18 cellular contexts compared by ENCODE assay signal in the genomic region with DNA sequence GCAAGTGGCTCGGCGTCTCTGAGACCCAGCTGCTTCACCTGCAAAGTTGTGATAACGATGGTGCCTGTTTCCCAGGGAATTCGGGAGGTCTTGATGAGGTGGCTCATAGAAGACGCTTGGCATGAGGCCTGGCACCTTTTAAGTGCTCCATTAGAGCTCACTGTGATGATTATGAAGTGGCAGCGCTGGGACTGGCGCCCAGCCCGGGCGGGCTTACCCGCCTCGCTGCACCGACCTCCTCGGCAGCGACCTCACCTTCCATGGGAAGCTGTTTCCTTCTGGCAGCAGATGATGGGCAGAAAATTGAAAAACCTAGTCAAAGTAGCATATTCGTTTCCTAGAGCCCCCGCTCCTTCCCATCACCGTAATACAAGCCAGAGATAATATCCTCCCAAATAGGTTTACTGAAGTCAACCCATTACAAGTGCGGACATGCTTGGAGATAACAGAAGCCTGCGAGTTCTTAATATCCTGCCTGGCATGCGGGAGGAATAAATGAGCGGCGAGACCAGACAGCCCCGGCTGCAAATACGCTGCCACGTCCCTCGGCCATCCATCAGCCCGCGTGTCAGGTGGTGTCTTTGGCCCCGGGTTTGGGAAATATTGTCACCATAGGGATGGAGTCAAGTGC. TPM values are rescaled to one million over a fixed set of nuclear protein-coding genes. Genes with fewer than 3 reads are reported as not detected.
A peak's percentile ranks its signal among the peaks of the same experiment; 100 is the strongest.
DNase-seq lines count a peak whose midpoint lies in the region; ATAC-seq and TF ChIP-seq lines count a peak whose summit lies in the region.
"Had no signal": no experiment of that assay in that cellular context is flagged by ENCODE, and none has a peak within 500 bp of the region (broad histone marks: within the 10 kb centered on the region; RNA-seq: fewer than 3 reads in every experiment).

No MANE protein-coding gene starts in this region.

- TF ChIP-seq CTCF in left ventricle myocardium inferior (IDR thresholded peaks at IDR 0.05; ENCODE audit: borderline replicate concordance) (no peak), hepatocyte (IDR thresholded peaks at IDR 0.05; ENCODE audit: poor library complexity) (no peak), upper lobe of right lung (IDR thresholded peaks at IDR 0.05) (no peak)

- no peaks in the 10 kb centered on the region for H3K79me2 ChIP-seq in hepatocyte

- H3K27me3 Mint-ChIP-seq in activated naive CD8-positive, alpha-beta T cell treated with anti-CD3 and anti-CD28 coated beads, Interleukin-2, amount 50 U/mL, for 24 hours: no peaks in the 10 kb centered on the region

- no peak overlapping the region for H3K27ac ChIP-seq in left ventricle myocardium inferior (replicated peaks)
- peak overlapping the region; percentile 54 for H3K27ac ChIP-seq in hepatocyte
- no peak overlapping the region for H3K27ac ChIP-seq in upper lobe of right lung
- H3K27ac ChIP-seq: body of pancreas had no signal

- no peaks in the 10 kb centered on the region for H3K9me3 Mint-ChIP-seq in activated naive CD8-positive, alpha-beta T cell treated with anti-CD3 and anti-CD28 coated beads, Interleukin-2, amount 50 U/mL, for 24 hours
- H3K9me3 Mint-ChIP-seq: activated T-helper 2 cell treated with anti-CD3 and anti-CD28 coated beads, Interferon-gamma antibody, Interleukin-2, Interleukin-4, amounts not matched to agents 10 μg/mL and 5 μg/mL and 100 μg/mL, durations not matched to agents 14 hours and 24 hours and 36 hours; T-helper 1 cell treated with Interleukin-12 subunit alpha and Interleukin-12 subunit beta and Interleukin-4 antibody, amounts not matched to agents 30 μg/mL and 1 μg/mL, for 36 hours had no signal

- no peak overlapping the region for H3K4me2 ChIP-seq in hepatocyte

- H3K4me3 Mint-ChIP-seq in activated naive CD8-positive, alpha-beta T cell treated with anti-CD3 and anti-CD28 coated beads, Interleukin-2, amount 50 U/mL, for 24 hours: no peak overlapping the region
- H3K4me3 Mint-ChIP-seq: endodermal cell; T-helper 1 cell treated with Interleukin-12 subunit alpha and Interleukin-12 subunit beta and Interleukin-4 antibody, amounts not matched to agents 30 μg/mL and 1 μg/mL, for 36 hours had no signal

- H3K9me2 ChIP-seq in hepatocyte (replicated peaks; ENCODE audit: insufficient read depth): no peaks in the 10 kb centered on the region

- no peak overlapping the region for H2AFZ ChIP-seq in hepatocyte

- peaks cover 3% of the 10 kb centered on the region for H3K4me1 ChIP-seq in left ventricle myocardium inferior
- peaks cover 32% of the 10 kb centered on the region for H3K4me1 ChIP-seq in hepatocyte (ENCODE audit: insufficient read depth)
- no peaks in the 10 kb centered on the region for H3K4me1 ChIP-seq in upper lobe of right lung
- H3K4me1 ChIP-seq: body of pancreas had no signal

- intact Hi-C loops in Right ventricle myocardium superior (cut with DNase I): no loop called here
- intact Hi-C loops in left ventricle myocardium inferior (cut with micrococcal nuclease): no loop called here
- intact Hi-C loops in upper lobe of right lung (cut with DNase I): no loop called here

- H3K27me3 ChIP-seq in left ventricle myocardium inferior (ENCODE audit: low read depth) (peaks cover 95% of the 10 kb centered on the region), hepatocyte (no peaks in the 10 kb centered on the region), upper lobe of right lung (peaks cover 14% of the 10 kb centered on the region)
- H3K27me3 ChIP-seq: body of pancreas had no signal

- ATAC-seq in Right ventricle myocardium superior (ENCODE audit: poor library complexity) (peak; percentile 78), upper lobe of right lung (peak; percentile 18)
- no peak for ATAC-seq in activated naive CD8-positive, alpha-beta T cell treated with anti-CD3 and anti-CD28 coated beads, Interleukin-2, amount 50 U/mL, for 24 hours
- ATAC-seq: body of pancreas had no signal

- no peaks in the 10 kb centered on the region for H3K4me1 Mint-ChIP-seq in activated naive CD8-positive, alpha-beta T cell treated with anti-CD3 and anti-CD28 coated beads, Interleukin-2, amount 50 U/mL, for 24 hours

- DNase-seq in Right ventricle myocardium superior (no peak), left ventricle myocardium inferior (no peak), NCI-H69 (lab: John Stamatoyannopoulos, UW) (peak; percentile 83), hepatocyte (ENCODE audit: low spot score) (no peak), upper lobe of right lung (no peak), GM19240 (ENCODE audit: insufficient read length, low spot score) (no peak)
- DNase-seq in stimulated activated CD4-positive, alpha-beta T cell treated with anti-CD3 and anti-CD28 coated beads, Interleukin-2, amount 100 ng/mL, for 24 hours: no peak
- DNase-seq in activated naive CD8-positive, alpha-beta T cell treated with anti-CD3 and anti-CD28 coated beads, Interleukin-2, amount 50 U/mL, for 24 hours: no peak
- DNase-seq: activated CD4-positive, alpha-beta T cell treated with anti-CD3 and anti-CD28 coated beads, Interleukin-2, amount 50 U/mL, for 48 hours; endodermal cell; glutamatergic neuron; stimulated activated CD4-positive, alpha-beta T cell treated with anti-CD3 and anti-CD28 coated beads, Interleukin-15, amount 100 ng/mL, for 24 hours had no signal

- no peaks in the 10 kb centered on the region for H4K20me1 ChIP-seq in hepatocyte (ENCODE audit: insufficient read depth, poor library complexity, severe bottlenecking)

- H3K9me3 ChIP-seq in left ventricle myocardium inferior (replicated peaks): no peaks in the 10 kb centered on the region
- H3K9me3 ChIP-seq in hepatocyte (ENCODE audit: low read depth): no peaks in the 10 kb centered on the region
- no peaks in the 10 kb centered on the region for H3K9me3 ChIP-seq in upper lobe of right lung
- H3K9me3 ChIP-seq: body of pancreas had no signal

- H3K4me3 ChIP-seq in left ventricle myocardium inferior (no peak overlapping the region), hepatocyte (no peak overlapping the region), upper lobe of right lung (no peak overlapping the region)
- H3K4me3 ChIP-seq: body of pancreas had no signal

- no peaks in the 10 kb centered on the region for H3K36me3 Mint-ChIP-seq in activated naive CD8-positive, alpha-beta T cell treated with anti-CD3 and anti-CD28 coated beads, Interleukin-2, amount 50 U/mL, for 24 hours (ENCODE audit: low read depth)

- WGBS in hepatocyte (ENCODE audit: low lambda C conversion rate, missing lambda C conversion rate): 75% methylated on average over 29 of the region's 29 CpGs

- H3K27ac Mint-ChIP-seq in activated naive CD8-positive, alpha-beta T cell treated with anti-CD3 and anti-CD28 coated beads, Interleukin-2, amount 50 U/mL, for 24 hours: no peak overlapping the region
- H3K27ac Mint-ChIP-seq: activated T-helper 2 cell treated with anti-CD3 and anti-CD28 coated beads, Interferon-gamma antibody, Interleukin-2, Interleukin-4, amounts not matched to agents 10 μg/mL and 5 μg/mL and 100 μg/mL, durations not matched to agents 14 hours and 24 hours and 36 hours; endodermal cell; T-helper 1 cell treated with Interleukin-12 subunit alpha and Interleukin-12 subunit beta and Interleukin-4 antibody, amounts not matched to agents 30 μg/mL and 1 μg/mL, for 36 hours had no signal

- no peaks in the 10 kb centered on the region for H3K36me3 ChIP-seq in left ventricle myocardium inferior
- no peaks in the 10 kb centered on the region for H3K36me3 ChIP-seq in hepatocyte (replicated peaks; ENCODE audit: insufficient read depth, low read depth)
- no peaks in the 10 kb centered on the region for H3K36me3 ChIP-seq in upper lobe of right lung

RNA-seq across cellular contexts. Expression of a gene that starts 35.2 kb away (rescaled TPM):
- total RNA-seq in Right ventricle myocardium superior (22.8 TPM), left ventricle myocardium inferior (2.8 TPM), hepatocyte (1,033 and 1,378 TPM in 2 replicates), upper lobe of right lung (not detected)
- polyA plus RNA-seq in hepatocyte: 3,299 and 3,695 TPM in 2 replicates
- total RNA-seq: activated T-helper 2 cell treated with anti-CD3 and anti-CD28 coated beads, Interferon-gamma antibody, Interleukin-2, Interleukin-4, amounts not matched to agents 10 μg/mL and 5 μg/mL and 100 μg/mL, durations not matched to agents 14 hours and 24 hours and 36 hours; LHCN-M2; lung microvascular endothelial cell; omental fat pad had no signal

Comparison
In these comparisons a context has a peak if more than half of its experiments do, and no peak if none do; other contexts are left out.
1. RNA of a gene that starts 35.2 kb away (total RNA-seq): 1,033 to 1,378 TPM in hepatocyte; 22.8 TPM in Right ventricle myocardium superior (single experiment), 2.8 TPM in left ventricle myocardium inferior (single experiment) and not detected in upper lobe of right lung (single experiment); every median in the first group is over 10 times any median in the second.